ENCODE assay signal across 15 cellular contexts in the genomic region with DNA sequence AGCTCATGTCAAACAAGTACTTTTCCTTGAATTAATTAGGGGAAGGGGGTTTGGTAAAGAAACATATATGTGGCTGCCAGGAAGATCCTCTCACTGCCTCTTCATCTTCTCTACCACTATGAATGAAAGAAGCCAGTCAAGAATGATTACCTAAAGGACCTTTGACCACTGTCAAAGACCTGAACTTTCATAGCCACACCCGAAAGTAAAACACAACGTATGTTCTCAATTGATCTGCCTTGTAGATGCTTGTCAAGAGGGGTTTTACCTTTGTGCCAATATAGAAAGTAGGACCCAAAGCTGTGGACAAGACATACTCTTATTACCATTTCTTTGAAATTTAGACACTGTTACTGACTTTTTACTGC.
DNase-seq lines count a peak whose midpoint lies in the region; ATAC-seq and TF ChIP-seq lines count a peak whose summit lies in the region.
"Had no signal": no experiment of that assay in that cellular context is flagged by ENCODE, and none has a peak within 500 bp of the region (broad histone marks: within the 10 kb centered on the region; RNA-seq: fewer than 3 reads in every experiment).

No MANE protein-coding gene starts in this region.

- H3K4me1 ChIP-seq in Caco-2 (peaks cover 33% of the 10 kb centered on the region), KMS-11 (ENCODE audit: low read depth, poor library complexity, severe bottlenecking) (peaks cover 42% of the 10 kb centered on the region), suprapubic skin (no peaks in the 10 kb centered on the region), GM23248 (ENCODE audit: insufficient read depth) (no peaks in the 10 kb centered on the region)
- H3K4me1 ChIP-seq: esophagus squamous epithelium, upper lobe of left lung had no signal

- no TSS peak for BruUV-seq in Caco-2 (replicated peaks; lab: Mats Ljungman, UMichigan)
- no TSS peak for BruUV-seq in Calu3 (replicated peaks; lab: Mats Ljungman, UMichigan)

- intact Hi-C loops in Caco-2 (cut with micrococcal nuclease; ENCODE audit: unreplicated experiment), result loop anchor here (1.0 to 10.0 kb wide), 2 partner anchors 246 to 410 kb away; no protein-coding TSS in a partner anchor
- intact Hi-C loops in Calu3 (cut with micrococcal nuclease; ENCODE audit: unreplicated experiment), result no loop called here

- H3K4me3 Mint-ChIP-seq in Caco-2 (ENCODE audit: unreplicated experiment) (peak overlapping the region; percentile 16), Calu3 (ENCODE audit: low read depth, unreplicated experiment) (no peak overlapping the region)
- H3K4me3 Mint-ChIP-seq: CD4-positive, CD25-positive, alpha-beta regulatory T cell; HFFc6; T-helper 17 cell had no signal

- in situ Hi-C loops in GM23248 (cut with MboI), result no loop called here

- peak overlapping the region; percentile 58; the same call in 1 of the 2 replicates for H3K4me2 ChIP-seq in KMS-11
- no peak overlapping the region for H3K4me2 ChIP-seq in GM23248 (ENCODE audit: unreplicated experiment)

- H3F3A ChIP-seq in GM23248 (ENCODE audit: insufficient read depth), result no peaks in the 10 kb centered on the region

- H3K27me3 ChIP-seq in Caco-2 (replicated peaks; ENCODE audit: control insufficient read depth, insufficient read depth, low read length) (no peaks in the 10 kb centered on the region), KMS-11 (ENCODE audit: insufficient read depth, low read depth) (no peaks in the 10 kb centered on the region), suprapubic skin (no peaks in the 10 kb centered on the region), GM23248 (replicated peaks; ENCODE audit: insufficient read depth) (no peaks in the 10 kb centered on the region)
- H3K27me3 ChIP-seq: esophagus squamous epithelium, upper lobe of left lung had no signal

- H3K27ac Mint-ChIP-seq in Caco-2 (ENCODE audit: unreplicated experiment), result peak overlapping the region; percentile 57
- H3K27ac Mint-ChIP-seq in Calu3 (ENCODE audit: unreplicated experiment), result no peak overlapping the region
- H3K27ac Mint-ChIP-seq: HFFc6, T-helper 17 cell had no signal

- TF ChIP-seq CTCF in Caco-2 (IDR thresholded peaks at IDR 0.05; ENCODE audit: insufficient read depth in 1 of 2, low read depth in 1 of 2, low read length in 1 of 2, severe bottlenecking in 1 of 2, unreplicated experiment in 1 of 2) (no peak), KMS-11 (conservative IDR thresholded peaks at IDR 0.05; ENCODE audit: low read depth, low read length) (no peak), Calu3 (IDR thresholded peaks at IDR 0.05; ENCODE audit: unreplicated experiment) (no peak), suprapubic skin (IDR thresholded peaks at IDR 0.05) (no peak)

- TF ChIP-seq POLR2A in suprapubic skin (IDR thresholded peaks at IDR 0.05), result no peak

- H3K27me3 Mint-ChIP-seq in Caco-2 (ENCODE audit: insufficient read depth, unreplicated experiment), result no peaks in the 10 kb centered on the region
- no peaks in the 10 kb centered on the region for H3K27me3 Mint-ChIP-seq in Calu3 (ENCODE audit: unreplicated experiment)
- H3K27me3 Mint-ChIP-seq: CD4-positive, CD25-positive, alpha-beta regulatory T cell; T-helper 17 cell had no signal

- no peaks in the 10 kb centered on the region for H3K36me3 ChIP-seq in Caco-2 (ENCODE audit: control insufficient read depth, insufficient read depth, low read length)
- H3K36me3 ChIP-seq in KMS-11 (ENCODE audit: insufficient read depth), result no peaks in the 10 kb centered on the region
- H3K36me3 ChIP-seq in suprapubic skin, result no peaks in the 10 kb centered on the region
- no peaks in the 10 kb centered on the region for H3K36me3 ChIP-seq in GM23248 (ENCODE audit: low read depth)
- H3K36me3 ChIP-seq: esophagus squamous epithelium, upper lobe of left lung had no signal

- ATAC-seq in GM19035 (IDR thresholded peaks at IDR 0.05; ENCODE audit: unreplicated experiment) (peak; percentile 75), HG02840 (IDR thresholded peaks at IDR 0.05; ENCODE audit: low FRiP score, unreplicated experiment) (peak; percentile 55)
- ATAC-seq: T-helper 17 cell had no signal

- H4K20me1 ChIP-seq in KMS-11 (ENCODE audit: insufficient read depth) (no peaks in the 10 kb centered on the region), GM23248 (ENCODE audit: insufficient read depth) (no peaks in the 10 kb centered on the region)

- H2AFZ ChIP-seq in KMS-11 (ENCODE audit: low read depth) (peak overlapping the region; percentile 41; the same call in 1 of the 2 replicates), GM23248 (no peak overlapping the region)

- no peak overlapping the region for H3K4me3 ChIP-seq in Caco-2 (ENCODE audit: low read depth, low read length)
- no peak overlapping the region for H3K4me3 ChIP-seq in KMS-11 (IDR thresholded peaks at IDR 0.05; ENCODE audit: insufficient read depth, low read depth, low read length)
- H3K4me3 ChIP-seq in suprapubic skin, result no peak overlapping the region
- no peak overlapping the region for H3K4me3 ChIP-seq in GM23248
- H3K4me3 ChIP-seq: esophagus squamous epithelium, upper lobe of left lung had no signal

- TF ChIP-seq EP300 in suprapubic skin (IDR thresholded peaks at IDR 0.05), result no peak

- H3K79me2 ChIP-seq in KMS-11 (ENCODE audit: insufficient read depth, low read depth), result no peaks in the 10 kb centered on the region
- H3K79me2 ChIP-seq in GM23248 (ENCODE audit: insufficient read depth), result no peaks in the 10 kb centered on the region

- H3K27ac ChIP-seq in KMS-11 (no peak overlapping the region; the same call in 1 of the 2 replicates), suprapubic skin (no peak overlapping the region), GM23248 (no peak overlapping the region)
- H3K27ac ChIP-seq: esophagus squamous epithelium, upper lobe of left lung had no signal

- DNase-seq in Caco-2, result no peak
- DNase-seq in Calu3, result no peak
- DNase-seq in suprapubic skin (ENCODE audit: low spot score in 2 of 2), result no peak
- DNase-seq in GM23248, result no peak
- no peak for DNase-seq in NCI-H345 (lab: John Stamatoyannopoulos, UW)
- DNase-seq: amniotic stem cell, esophagus squamous epithelium, HFFc6, NCI-H2227 treated with DMSO at 0.1 percent for 48 hours, T-helper 17 cell, upper lobe of left lung had no signal

- H3K9me3 ChIP-seq in Caco-2 (no peaks in the 10 kb centered on the region), suprapubic skin (no peaks in the 10 kb centered on the region), GM23248 (ENCODE audit: low read depth) (no peaks in the 10 kb centered on the region)
- H3K9me3 ChIP-seq: esophagus squamous epithelium, upper lobe of left lung had no signal

- no peak overlapping the region for H3K9ac ChIP-seq in KMS-11
- H3K9ac ChIP-seq in GM23248, result no peak overlapping the region

- POLR2A ChIA-PET in Caco-2 (lab: Charles Lee), result no interaction called here

- H3K9me2 ChIP-seq in GM23248 (ENCODE audit: insufficient read depth), result no peaks in the 10 kb centered on the region

- CTCF ChIA-PET in Caco-2 (lab: Charles Lee), result no interaction called here
- CTCF ChIA-PET in Calu3 (lab: Charles Lee), result no interaction called here

- peaks cover 44% of the 10 kb centered on the region for H3K4me1 Mint-ChIP-seq in Caco-2 (ENCODE audit: low read depth, unreplicated experiment)
- peaks cover 10% of the 10 kb centered on the region for H3K4me1 Mint-ChIP-seq in Calu3 (ENCODE audit: low read depth, unreplicated experiment)

- H3K36me3 Mint-ChIP-seq in Caco-2 (ENCODE audit: insufficient read depth, unreplicated experiment), result no peaks in the 10 kb centered on the region
- no peaks in the 10 kb centered on the region for H3K36me3 Mint-ChIP-seq in Calu3 (ENCODE audit: insufficient read depth, unreplicated experiment)
- H3K36me3 Mint-ChIP-seq: CD4-positive, CD25-positive, alpha-beta regulatory T cell had no signal

- peaks cover 9% of the 10 kb centered on the region for H3K9me3 Mint-ChIP-seq in Caco-2 (ENCODE audit: unreplicated experiment)
- H3K9me3 Mint-ChIP-seq in Calu3 (ENCODE audit: low read depth, unreplicated experiment), result no peaks in the 10 kb centered on the region

- WGBS in suprapubic skin, result 75% methylated on average over 2 of the region's 2 CpGs
- 15 to 34% methylated on average over 2 of the region's 2 CpGs for WGBS in GM23248 (ENCODE audit: low coverage in 1 of 2, low lambda C conversion rate in 2 of 2, missing lambda C conversion rate in 2 of 2), 2 experiments
